In the genomic region with DNA sequence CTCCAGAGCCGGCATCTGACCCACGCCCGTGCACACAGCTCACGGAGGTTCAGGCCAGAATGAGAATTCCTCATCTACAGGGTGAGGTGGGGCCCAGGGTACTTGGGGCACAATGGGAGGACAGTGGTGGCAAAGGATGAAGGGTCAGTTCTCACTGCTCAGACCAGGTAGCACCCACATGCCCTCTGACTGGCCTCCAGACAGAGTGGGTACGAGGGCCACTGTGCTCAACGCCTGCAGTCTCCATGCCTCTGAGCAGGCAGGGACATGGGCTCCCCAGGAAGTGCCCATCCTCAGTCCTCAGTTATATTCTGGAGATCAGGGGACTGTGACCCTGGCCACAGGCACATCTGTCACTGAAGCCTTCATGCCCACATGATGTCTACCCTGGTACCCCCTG, we compare ENCODE assay signal across 10 cellular contexts. TPM values are rescaled to one million over a fixed set of nuclear protein-coding genes. Genes with fewer than 3 reads are reported as not detected.
DNase-seq lines count a peak whose midpoint lies in the region; ATAC-seq and TF ChIP-seq lines count a peak whose summit lies in the region.
"Had no signal": no experiment of that assay in that cellular context is flagged by ENCODE, and none has a peak within 500 bp of the region (broad histone marks: within the 10 kb centered on the region; RNA-seq: fewer than 3 reads in every experiment).

No MANE protein-coding gene starts in this region.

- no peak overlapping the region for H3K4me3 ChIP-seq in heart right ventricle
- no peak overlapping the region for H3K4me3 ChIP-seq in muscle layer of duodenum (ENCODE audit: low read depth in 1 of 2, low read length in 2 of 2)
- no peak overlapping the region for H3K4me3 ChIP-seq in uterus

- TF ChIP-seq POLR2A in uterus (IDR thresholded peaks at IDR 0.05), result no peak

- H3K27ac ChIP-seq in heart right ventricle (peak overlapping the region in 9 of 10 donors; percentile 81 to 96 (median 90)), muscle layer of duodenum (ENCODE audit: low read length) (peak overlapping the region; percentile 31), uterus (peak overlapping the region; percentile 74 to 76)

- H3K27me3 ChIP-seq in heart right ventricle (no peaks in the 10 kb centered on the region), muscle layer of duodenum (ENCODE audit: low read depth, low read length) (no peaks in the 10 kb centered on the region), uterus (no peaks in the 10 kb centered on the region)

- DNase-seq in heart right ventricle (no peak), left cardiac atrium (no peak), uterus (no peak), sciatic nerve (ENCODE audit: low spot score) (no peak), MV-4-11 (lab: John Stamatoyannopoulos, UW) (no peak)
- DNase-seq: activated gamma-delta T cell treated with Interleukin-2 at 50 U/mL for 16 hours, C1 segment of cervical spinal cord had no signal

- H3K27ac Mint-ChIP-seq in activated T-helper 17 cell treated with anti-CD3 and anti-CD28 coated beads, Interleukin-2, amount 50 U/mL, for 72 hours, result no peak overlapping the region

- peaks cover 46% of the 10 kb centered on the region for H3K4me1 Mint-ChIP-seq in activated T-helper 17 cell treated with anti-CD3 and anti-CD28 coated beads, Interleukin-2, amount 50 U/mL, for 72 hours

- H3K4me3 Mint-ChIP-seq in activated T-helper 17 cell treated with anti-CD3 and anti-CD28 coated beads, Interleukin-2, amount 50 U/mL, for 72 hours, result peak overlapping the region; percentile 29

- intact Hi-C loops in heart right ventricle (cut with DNase I), result no loop called here
- intact Hi-C loops in left cardiac atrium (cut with DNase I), result no loop called here
- intact Hi-C loops in uterus (cut with DNase I; ENCODE audit: low total_unique reads), result no loop called here
- intact Hi-C loops in sciatic nerve (cut with DNase I), result no loop called here

- H3K27me3 Mint-ChIP-seq in activated T-helper 17 cell treated with anti-CD3 and anti-CD28 coated beads, Interleukin-2, amount 50 U/mL, for 72 hours, result no peaks in the 10 kb centered on the region

- TF ChIP-seq CTCF in heart right ventricle (IDR thresholded peaks at IDR 0.05) (no peak), uterus (IDR thresholded peaks at IDR 0.05) (no peak)

- H3K9me3 Mint-ChIP-seq in activated T-helper 17 cell treated with anti-CD3 and anti-CD28 coated beads, Interleukin-2, amount 50 U/mL, for 72 hours, result no peaks in the 10 kb centered on the region

- peaks cover 52 to 100% (median 93%) of the 10 kb centered on the region in 9 donors for H3K4me1 ChIP-seq in heart right ventricle
- peaks cover 26 to 45% of the 10 kb centered on the region in 2 donors for H3K4me1 ChIP-seq in muscle layer of duodenum (ENCODE audit: control insufficient read depth in 1 of 2, insufficient read depth in 2 of 2, low read length in 2 of 2)
- peaks cover 11 to 20% of the 10 kb centered on the region in 2 donors for H3K4me1 ChIP-seq in uterus

- H3K36me3 Mint-ChIP-seq in activated T-helper 17 cell treated with anti-CD3 and anti-CD28 coated beads, Interleukin-2, amount 50 U/mL, for 72 hours (ENCODE audit: low read depth), result peaks cover 91% of the 10 kb centered on the region

- ATAC-seq in heart right ventricle (no peak), left cardiac atrium (no peak), sciatic nerve (no peak), HG03039 (IDR thresholded peaks at IDR 0.05; ENCODE audit: unreplicated experiment) (no peak)
- no peak for ATAC-seq in activated T-helper 17 cell treated with anti-CD3 and anti-CD28 coated beads, Interleukin-2, amount 50 U/mL, for 72 hours (replicated peaks)

- 86 to 99% methylated on average over 6 of the region's 6 CpGs for WGBS in heart right ventricle, 2 donors

- H3K9me3 ChIP-seq in heart right ventricle (no peaks in the 10 kb centered on the region), muscle layer of duodenum (ENCODE audit: control insufficient read depth in 1 of 2, low read length in 2 of 2) (no peaks in the 10 kb centered on the region), uterus (no peaks in the 10 kb centered on the region)

- H3K36me3 ChIP-seq in heart right ventricle (peaks cover 0 to 78% (median 16%) of the 10 kb centered on the region in 9 donors), muscle layer of duodenum (ENCODE audit: control insufficient read depth in 1 of 2, insufficient read depth in 2 of 2, low read length in 2 of 2) (peaks cover 7 to 35% of the 10 kb centered on the region in 2 donors), uterus (no peaks in the 10 kb centered on the region)

RNA-seq across cellular contexts. Expression of a gene that starts 13.0 kb away (rescaled TPM):
- total RNA-seq in heart right ventricle (1 to 10 TPM in 1 of 10 donors, under 1 TPM in 9; 0.04 to 1.3 (median 0.27) TPM), left cardiac atrium (under 1 TPM; 0.55 to 0.65 TPM), uterus (1 to 10 TPM in 1 of 4 donors, under 1 TPM in 3; under 0.01 to 2.7 (median 0.30) TPM), sciatic nerve (0.58 TPM)
- under 1 TPM; 0.17 to 0.37 TPM for polyA plus RNA-seq in heart right ventricle
- under 1 TPM; 0.37 to 0.71 TPM for total RNA-seq in activated T-helper 17 cell treated with anti-CD3 and anti-CD28 coated beads, Interleukin-2, amount 50 U/mL, for 72 hours

RNA-seq across cellular contexts. Expression of a gene that starts 20.9 kb away (rescaled TPM):
- 10 to 100 TPM; 30.7 to 73.1 (median 43.9) TPM for total RNA-seq in heart right ventricle
- polyA plus RNA-seq in heart right ventricle, result 10 to 100 TPM; 26.0 to 39.7 TPM
- total RNA-seq in left cardiac atrium, result 10 to 100 TPM; 36.6 to 43.1 TPM
- total RNA-seq in activated T-helper 17 cell treated with anti-CD3 and anti-CD28 coated beads, Interleukin-2, amount 50 U/mL, for 72 hours, result 100 to 1,000 TPM in 1 of 2 donors, 10 to 100 TPM in 1; 96.5 to 107 TPM
- total RNA-seq in uterus, result 10 to 100 TPM in 3 of 4 donors, 1 to 10 TPM in 1; 3.5 to 78.7 (median 36.9) TPM
- 64.5 TPM for total RNA-seq in sciatic nerve

RNA-seq across cellular contexts. Expression of a gene that starts 47.1 kb away (rescaled TPM):
- total RNA-seq in heart right ventricle (10 to 100 TPM in 2 of 10 donors, 1 to 10 TPM in 8; 5.8 to 12.5 (median 8.1) TPM), left cardiac atrium (10 to 100 TPM in 1 of 2 donors, 1 to 10 TPM in 1; 9.0 to 12.3 TPM), uterus (10 to 100 TPM in 2 of 4 donors, 1 to 10 TPM in 2; 3.8 to 26.2 (median 14.9) TPM), sciatic nerve (17.7 TPM)
- polyA plus RNA-seq in heart right ventricle, result 10 to 100 TPM in 1 of 2 donors, 1 to 10 TPM in 1; 9.9 to 10.7 TPM
- total RNA-seq in activated T-helper 17 cell treated with anti-CD3 and anti-CD28 coated beads, Interleukin-2, amount 50 U/mL, for 72 hours, result 10 to 100 TPM; 17.9 to 28.2 TPM

RNA-seq across cellular contexts. Expression of a gene that starts 54.5 kb away (rescaled TPM):
- total RNA-seq in heart right ventricle (10 to 100 TPM in 2 of 10 donors, 1 to 10 TPM in 8; 4.6 to 11.3 (median 8.1) TPM), left cardiac atrium (10 to 100 TPM in 1 of 2 donors, 1 to 10 TPM in 1; 10.0 to 10.4 TPM), uterus (10 to 100 TPM; 10.2 to 49.1 (median 24.4) TPM), sciatic nerve (18.0 TPM)
- 10 to 100 TPM in 1 of 2 donors, 1 to 10 TPM in 1; 7.8 to 19.9 TPM for polyA plus RNA-seq in heart right ventricle
- total RNA-seq in activated T-helper 17 cell treated with anti-CD3 and anti-CD28 coated beads, Interleukin-2, amount 50 U/mL, for 72 hours, result 10 to 100 TPM; 65.9 to 82.5 TPM

RNA-seq across cellular contexts. Expression of a gene that starts 59.5 kb away (rescaled TPM):
- 10 to 100 TPM; 12.4 to 17.7 (median 16.0) TPM for total RNA-seq in heart right ventricle
- polyA plus RNA-seq in heart right ventricle, result 10 to 100 TPM; 14.8 to 18.6 TPM
- 10 to 100 TPM; 12.3 to 14.6 TPM for total RNA-seq in left cardiac atrium
- total RNA-seq in activated T-helper 17 cell treated with anti-CD3 and anti-CD28 coated beads, Interleukin-2, amount 50 U/mL, for 72 hours, result 10 to 100 TPM; 20.9 to 23.1 TPM
- 10 to 100 TPM in 3 of 4 donors, 1 to 10 TPM in 1; 6.8 to 39.6 (median 18.4) TPM for total RNA-seq in uterus
- 28.0 TPM for total RNA-seq in sciatic nerve

Comparison
In these comparisons a context has a peak if more than half of its experiments do, and no peak if none do; other contexts are left out.
1. H3K27ac ChIP-seq: peak in every context shown above with its lines; median percentile 90 in heart right ventricle; 75 in uterus; 31 in muscle layer of duodenum.